ENCODE assay signal across 8 cellular contexts in genomic region chr17:30708241-30709078, GRCh38.
DNase-seq lines count a peak whose midpoint lies in the region; ATAC-seq and TF ChIP-seq lines count a peak whose summit lies in the region.
"Not testable (repeated sequence)": the region's sequence is repeated elsewhere in the genome, so short reads cannot be mapped to it uniquely, and the experiment has no call there.

No MANE protein-coding gene starts in this region.

- not testable (repeated sequence) for H3K36me3 Mint-ChIP-seq in brain; osteocyte (ENCODE audit: unreplicated experiment)

- H3K27ac ChIP-seq in VCaP (peak overlapping the region; percentile 96), right cardiac atrium (ENCODE audit: low read length) (peak overlapping the region; percentile 56), subcutaneous abdominal adipose tissue (ENCODE audit: low read depth, low read length) (peak overlapping the region; percentile 23)

- intact Hi-C loops in right cardiac atrium (cut with DNase I), result not testable (repeated sequence)

- H3K9ac ChIP-seq in subcutaneous abdominal adipose tissue (ENCODE audit: low read length in 5 of 5), result peak overlapping the region in 3 of 5 donors; percentile 60 to 77 (median 64)

- H3K9me3 Mint-ChIP-seq in brain; osteocyte (ENCODE audit: unreplicated experiment): not testable (repeated sequence)

- under 1% methylated on average over 73 of the region's 75 CpGs for WGBS in right cardiac atrium

- H3K9me3 ChIP-seq in right cardiac atrium (ENCODE audit: control insufficient read depth, low read length); subcutaneous abdominal adipose tissue (ENCODE audit: control insufficient read depth in 5 of 5, low read length in 5 of 5): not testable (repeated sequence)

- H3K27me3 Mint-ChIP-seq in brain, result peaks cover 16% of the 10 kb centered on the region
- H3K27me3 Mint-ChIP-seq in osteocyte (ENCODE audit: unreplicated experiment), result not testable (repeated sequence)

- DNase-seq in ELR (ENCODE audit: low read depth), result peak; percentile 91
- peak; percentile 83 for DNase-seq in NCI-H460 (ENCODE audit: extremely low read depth, low read depth)
- DNase-seq in right cardiac atrium, result peak; percentile 87 to 95 (median 94)
- peak; percentile 98 for DNase-seq in osteocyte (ENCODE audit: extremely low spot score, unreplicated experiment)

- not testable (repeated sequence) for H3K4me1 ChIP-seq in right cardiac atrium (ENCODE audit: control insufficient read depth, insufficient read depth, low read length)
- peaks cover 0 to 43% (median 27%) of the 10 kb centered on the region in 5 donors for H3K4me1 ChIP-seq in subcutaneous abdominal adipose tissue (ENCODE audit: control insufficient read depth in 5 of 5, insufficient read depth in 5 of 5, low read length in 5 of 5)

- H3K27me3 ChIP-seq in right cardiac atrium (ENCODE audit: control insufficient read depth, insufficient read depth), result not testable (repeated sequence)
- H3K27me3 ChIP-seq in subcutaneous abdominal adipose tissue (ENCODE audit: control insufficient read depth in 5 of 5, insufficient read depth in 4 of 5, low read length in 5 of 5), result peaks cover 0 to 10% (median 4%) of the 10 kb centered on the region in 5 donors

- H3K27ac Mint-ChIP-seq in brain, result peak overlapping the region; percentile 100
- peak overlapping the region; percentile 95 for H3K27ac Mint-ChIP-seq in osteocyte (ENCODE audit: unreplicated experiment)

- H3K4me3 Mint-ChIP-seq in brain, result peak overlapping the region; percentile 95 to 99 (median 96)
- peak overlapping the region; percentile 94 for H3K4me3 Mint-ChIP-seq in osteocyte (ENCODE audit: unreplicated experiment)

- peak; percentile 56 for ATAC-seq in HG03432 (IDR thresholded peaks at IDR 0.05; ENCODE audit: unreplicated experiment)
- peak; percentile 87 for ATAC-seq in right cardiac atrium

- TF ChIP-seq CTCF in VCaP (conservative IDR thresholded peaks at IDR 0.05); brain (conservative IDR thresholded peaks at IDR 0.05); osteocyte (IDR thresholded peaks at IDR 0.05): not testable (repeated sequence)

- H3K36me3 ChIP-seq in subcutaneous abdominal adipose tissue (ENCODE audit: control insufficient read depth in 5 of 5, insufficient read depth in 5 of 5, low read length in 5 of 5), result not testable (repeated sequence)

- H3K4me3 ChIP-seq in right cardiac atrium (ENCODE audit: low read length) (peak overlapping the region; percentile 60), subcutaneous abdominal adipose tissue (ENCODE audit: low read depth in 1 of 5, low read length in 5 of 5) (peak overlapping the region; percentile 72 to 84 (median 78))

- H3K4me1 Mint-ChIP-seq in brain (peaks cover 51% of the 10 kb centered on the region), osteocyte (ENCODE audit: unreplicated experiment) (peaks cover 29% of the 10 kb centered on the region)

Comparison
In these comparisons a context has a peak if more than half of its experiments do, and no peak if none do; other contexts are left out.
1. Peak in every context shown above with its lines: DNase-seq, ATAC-seq, H3K4me3 ChIP-seq and H3K27ac ChIP-seq.
2. H3K27ac ChIP-seq: peak in every context shown above with its lines; median percentile 96 in VCaP; 56 in right cardiac atrium; 23 in subcutaneous abdominal adipose tissue.